10 cellular contexts compared by ENCODE assay signal in the genomic region with DNA sequence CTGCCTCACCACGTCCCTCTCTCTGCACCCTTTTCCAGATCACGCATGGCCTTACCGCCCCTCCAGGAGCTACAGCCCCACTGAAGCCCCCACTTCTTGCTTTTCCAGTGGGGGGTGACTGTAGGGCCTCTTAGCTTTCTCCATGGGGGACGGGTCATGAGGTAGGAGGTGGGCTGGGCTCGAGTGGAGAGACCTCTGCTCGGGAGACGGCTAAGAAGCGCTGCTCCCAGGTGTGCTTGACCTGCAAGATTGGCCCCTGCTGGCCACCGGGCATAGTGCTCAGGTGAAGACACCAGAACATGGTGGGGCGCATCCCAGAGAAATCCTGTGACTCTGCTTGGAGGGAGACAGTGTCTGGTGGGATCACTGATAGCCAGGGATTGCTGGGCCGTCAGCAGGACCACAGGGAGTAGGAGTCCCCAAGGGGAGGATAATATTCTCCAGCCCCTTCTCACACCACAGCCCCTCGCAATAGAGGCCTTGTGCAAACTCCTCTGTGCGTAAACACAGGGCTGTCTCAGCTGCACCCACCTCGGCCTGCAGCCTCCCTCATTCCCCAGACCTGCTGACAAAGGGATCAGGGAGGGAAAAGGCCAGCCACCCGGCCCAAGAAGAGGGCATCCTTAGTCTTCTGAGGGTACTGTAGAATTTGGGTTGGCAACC. TPM values are rescaled to one million over a fixed set of nuclear protein-coding genes. Genes with fewer than 3 reads are reported as not detected.
DNase-seq lines count a peak whose midpoint lies in the region; ATAC-seq and TF ChIP-seq lines count a peak whose summit lies in the region.
"Had no signal": no experiment of that assay in that cellular context is flagged by ENCODE, and none has a peak within 500 bp of the region (broad histone marks: within the 10 kb centered on the region; RNA-seq: fewer than 3 reads in every experiment).

No MANE protein-coding gene starts in this region.

- peak; percentile 66 for DNase-seq in activated effector memory CD4-positive, alpha-beta T cell treated with anti-CD3 and anti-CD28 coated beads, Interleukin-2, amount 50 U/mL, for 16 hours
- no peak for DNase-seq in activated effector memory CD4-positive, alpha-beta T cell treated with Interleukin-2 at 50 U/mL for 16 hours
- peak; percentile 15 for DNase-seq in activated B cell treated with CpG ODN at 0.5 μM for 24 hours
- DNase-seq in left kidney (ENCODE audit: low read depth, low spot score), result peak; percentile 56
- DNase-seq in stimulated activated effector memory CD8-positive, alpha-beta T cell treated with anti-CD3 and anti-CD28 coated beads, Interleukin-12 subunit alpha, Interleukin-12 subunit beta, amount 100 ng/mL, for 72 hours (ENCODE audit: low spot score in 2 of 2), result no peak
- DNase-seq in GM13977 (ENCODE audit: low spot score), result no peak
- no peak for DNase-seq in MV-4-11 (lab: John Stamatoyannopoulos, UW)
- DNase-seq: dermis blood vessel endothelial cell, T1000 had no signal

- CTCF ChIA-PET in activated B cell treated with CpG ODN at 0.5 μM for 24 hours (lab: Charles Lee), result no interaction called here

- POLR2A ChIA-PET in activated B cell treated with CpG ODN at 0.5 μM for 24 hours (lab: Charles Lee), result interaction anchor here (0.8 to 7.8 kb wide), 6 partner anchors 11 to 105 kb away, joined by 5 to 90 read pairs (median 50); a partner anchor contains a TSS

- H3K36me3 Mint-ChIP-seq in activated B cell treated with CpG ODN at 0.5 μM for 24 hours (ENCODE audit: low read depth), result peaks cover 40% of the 10 kb centered on the region
- peaks cover 60% of the 10 kb centered on the region for H3K36me3 Mint-ChIP-seq in stimulated activated effector memory CD8-positive, alpha-beta T cell treated with anti-CD3 and anti-CD28 coated beads, Interleukin-12 subunit alpha, Interleukin-12 subunit beta, amount 100 ng/mL, for 72 hours

- H3K4me3 Mint-ChIP-seq in activated B cell treated with CpG ODN at 0.5 μM for 24 hours, result no peak overlapping the region
- no peak overlapping the region for H3K4me3 Mint-ChIP-seq in stimulated activated effector memory CD8-positive, alpha-beta T cell treated with anti-CD3 and anti-CD28 coated beads, Interleukin-12 subunit alpha, Interleukin-12 subunit beta, amount 100 ng/mL, for 72 hours

- no peak overlapping the region for H3K27ac Mint-ChIP-seq in activated B cell treated with CpG ODN at 0.5 μM for 24 hours
- H3K27ac Mint-ChIP-seq in stimulated activated effector memory CD8-positive, alpha-beta T cell treated with anti-CD3 and anti-CD28 coated beads, Interleukin-12 subunit alpha, Interleukin-12 subunit beta, amount 100 ng/mL, for 72 hours, result peak overlapping the region; percentile 99

- no peaks in the 10 kb centered on the region for H3K27me3 Mint-ChIP-seq in activated B cell treated with CpG ODN at 0.5 μM for 24 hours

- TF ChIP-seq CTCF in activated B cell treated with CpG ODN at 0.5 μM for 24 hours (IDR thresholded peaks at IDR 0.05) (no peak), GM13977 (IDR thresholded peaks at IDR 0.05; ENCODE audit: extremely low read depth, insufficient read depth, missing control alignments) (no peak)

- ATAC-seq in activated B cell treated with CpG ODN at 0.5 μM for 24 hours (ENCODE audit: low read depth), result no peak
- no peak for ATAC-seq in stimulated activated effector memory CD8-positive, alpha-beta T cell treated with anti-CD3 and anti-CD28 coated beads, Interleukin-12 subunit alpha, Interleukin-12 subunit beta, amount 100 ng/mL, for 72 hours
- no peak for ATAC-seq in GM18867 (IDR thresholded peaks at IDR 0.05; ENCODE audit: unreplicated experiment)

- in situ Hi-C loops in GM13977 (cut with MboI; ENCODE audit: low pct_unique_long_range_greater_than_20kb, low sequenced_read_pairs, unreplicated experiment), result no loop called here

- intact Hi-C loops in activated B cell treated with CpG ODN at 0.5 μM for 24 hours (cut with micrococcal nuclease), result no loop called here

- peaks cover 32% of the 10 kb centered on the region for H3K4me1 Mint-ChIP-seq in activated B cell treated with CpG ODN at 0.5 μM for 24 hours
- peaks cover 32% of the 10 kb centered on the region for H3K4me1 Mint-ChIP-seq in stimulated activated effector memory CD8-positive, alpha-beta T cell treated with anti-CD3 and anti-CD28 coated beads, Interleukin-12 subunit alpha, Interleukin-12 subunit beta, amount 100 ng/mL, for 72 hours

- H3K9me3 Mint-ChIP-seq in activated B cell treated with CpG ODN at 0.5 μM for 24 hours, result no peaks in the 10 kb centered on the region
- no peaks in the 10 kb centered on the region for H3K9me3 Mint-ChIP-seq in stimulated activated effector memory CD8-positive, alpha-beta T cell treated with anti-CD3 and anti-CD28 coated beads, Interleukin-12 subunit alpha, Interleukin-12 subunit beta, amount 100 ng/mL, for 72 hours

RNA-seq across cellular contexts. Expression of a gene that starts 8.9 kb away (rescaled TPM):
- 14.9 and 22.9 TPM in 2 replicates for total RNA-seq in activated B cell treated with CpG ODN at 0.5 μM for 24 hours

RNA-seq across cellular contexts. Expression of a gene that starts 10.7 kb away (rescaled TPM):
- total RNA-seq in activated B cell treated with CpG ODN at 0.5 μM for 24 hours, result 52.3 and 61.2 TPM in 2 replicates

RNA-seq across cellular contexts. Expression of a gene that starts 52.7 kb away (rescaled TPM):
- total RNA-seq in activated B cell treated with CpG ODN at 0.5 μM for 24 hours, result 2.1 and 2.2 TPM in 2 replicates

Comparison
In these comparisons a context has a peak if more than half of its experiments do, and no peak if none do; other contexts are left out.
1. DNase-seq: peak in activated effector memory CD4-positive, alpha-beta T cell treated with anti-CD3 and anti-CD28 coated beads, Interleukin-2, amount 50 U/mL, for 16 hours (single experiment), activated B cell treated with CpG ODN at 0.5 μM for 24 hours (single experiment) and left kidney (single experiment); none in activated effector memory CD4-positive, alpha-beta T cell treated with Interleukin-2 at 50 U/mL for 16 hours (single experiment), stimulated activated effector memory CD8-positive, alpha-beta T cell treated with anti-CD3 and anti-CD28 coated beads, Interleukin-12 subunit alpha, Interleukin-12 subunit beta, amount 100 ng/mL, for 72 hours (0 of 2), GM13977 (single experiment) and MV-4-11 (single experiment).